In the genomic region with DNA sequence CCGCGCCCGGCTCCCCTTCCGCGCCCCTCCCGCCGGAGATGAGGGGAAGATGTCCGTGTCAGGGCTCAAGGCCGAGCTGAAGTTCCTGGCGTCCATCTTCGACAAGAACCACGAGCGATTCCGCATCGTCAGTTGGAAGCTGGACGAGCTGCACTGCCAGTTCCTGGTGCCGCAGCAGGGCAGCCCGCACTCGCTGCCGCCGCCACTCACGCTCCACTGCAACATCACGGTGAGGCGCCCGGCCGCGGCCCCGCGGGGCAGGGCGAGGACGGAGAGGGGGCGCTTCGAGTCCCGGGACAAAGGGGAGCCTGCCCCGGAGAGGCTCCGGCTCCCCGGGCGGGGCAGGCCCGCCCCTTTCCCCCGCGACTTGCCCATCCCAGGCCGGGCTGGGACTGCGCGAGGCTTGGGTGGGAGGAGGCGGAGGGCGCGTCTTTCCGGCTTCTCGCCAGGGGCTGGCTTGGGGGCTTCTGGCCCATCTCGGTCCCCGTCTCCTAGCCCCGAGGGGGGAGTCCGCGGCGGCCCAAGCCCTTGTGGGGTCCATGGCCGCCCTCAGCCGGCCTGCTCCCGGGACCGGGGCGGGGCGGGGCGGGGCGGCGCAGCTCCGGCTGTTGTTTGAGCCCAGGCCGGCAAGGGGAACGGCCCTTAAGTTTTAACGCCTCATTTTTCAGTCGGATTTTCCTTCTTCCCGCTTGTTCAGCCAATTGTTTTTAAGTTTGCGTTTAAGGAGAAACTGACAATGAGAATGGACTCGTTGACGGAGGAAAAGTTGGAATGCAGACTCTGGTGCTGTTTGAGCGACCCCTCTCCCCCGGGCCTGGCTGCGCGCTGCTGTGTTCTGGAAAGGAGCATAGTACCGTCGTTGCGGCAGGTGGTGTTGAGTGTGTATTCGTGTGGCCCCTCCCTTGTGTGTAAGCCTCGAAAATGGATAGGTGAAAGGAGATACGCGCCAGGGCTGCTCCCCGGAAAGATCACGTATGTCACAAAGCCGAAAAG, we compare ENCODE assay signal across 1 cellular context.
TF ChIP-seq lines count a peak whose summit lies in the region.

No MANE protein-coding gene starts in this region.

TF ChIP-seq in WTC11, 78 proteins besides CTCF, POLR2A, EP300 and RAD21 (continued from another document and continues in another):
- no peak for TF ChIP-seq PRDM15 (CRISPR knock-in tag; IDR thresholded peaks at IDR 0.05)
- no peak for TF ChIP-seq PREB (CRISPR knock-in tag; IDR thresholded peaks at IDR 0.05; ENCODE audit: borderline replicate concordance)
- no peak for TF ChIP-seq SOX15 (CRISPR knock-in tag; IDR thresholded peaks at IDR 0.05)
- TF ChIP-seq EMX1 (CRISPR knock-in tag; IDR thresholded peaks at IDR 0.05), result no peak
- TF ChIP-seq FOXK1 (CRISPR knock-in tag; IDR thresholded peaks at IDR 0.05), result no peak
- TF ChIP-seq MXD4 (CRISPR knock-in tag; IDR thresholded peaks at IDR 0.05; ENCODE audit: borderline replicate concordance), result no peak
- TF ChIP-seq, protein P1, sequence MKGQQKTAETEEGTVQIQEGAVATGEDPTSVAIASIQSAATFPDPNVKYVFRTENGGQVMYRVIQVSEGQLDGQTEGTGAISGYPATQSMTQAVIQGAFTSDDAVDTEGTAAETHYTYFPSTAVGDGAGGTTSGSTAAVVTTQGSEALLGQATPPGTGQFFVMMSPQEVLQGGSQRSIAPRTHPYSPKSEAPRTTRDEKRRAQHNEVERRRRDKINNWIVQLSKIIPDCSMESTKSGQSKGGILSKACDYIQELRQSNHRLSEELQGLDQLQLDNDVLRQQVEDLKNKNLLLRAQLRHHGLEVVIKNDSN (CRISPR knock-in tag; IDR thresholded peaks at IDR 0.05), result no peak
- TF ChIP-seq MYBL2 (CRISPR knock-in tag; IDR thresholded peaks at IDR 0.05), result peak; percentile 14; the same call in 1 of the 2 replicates
- TF ChIP-seq RELA (CRISPR knock-in tag; IDR thresholded peaks at IDR 0.05; ENCODE audit: borderline replicate concordance), result 0 out of 2 replicates have a peak, but pooled peaks have one; percentile 45
- no peak for TF ChIP-seq ETV6 (CRISPR knock-in tag; IDR thresholded peaks at IDR 0.05)
- TF ChIP-seq ZBTB21 (CRISPR knock-in tag; IDR thresholded peaks at IDR 0.05; ENCODE audit: borderline replicate concordance), result no peak
- peak; percentile 64; the same call in 1 of the 2 replicates for TF ChIP-seq ARID4B (CRISPR knock-in tag; IDR thresholded peaks at IDR 0.05; ENCODE audit: borderline replicate concordance)
- TF ChIP-seq, protein P2, sequence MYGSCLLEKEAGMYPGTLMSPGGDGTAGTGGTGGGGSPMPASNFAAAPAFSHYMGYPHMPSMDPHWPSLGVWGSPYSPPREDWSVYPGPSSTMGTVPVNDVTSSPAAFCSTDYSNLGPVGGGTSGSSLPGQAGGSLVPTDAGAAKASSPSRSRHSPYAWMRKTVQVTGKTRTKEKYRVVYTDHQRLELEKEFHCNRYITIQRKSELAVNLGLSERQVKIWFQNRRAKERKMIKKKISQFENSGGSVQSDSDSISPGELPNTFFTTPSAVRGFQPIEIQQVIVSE (CRISPR knock-in tag; IDR thresholded peaks at IDR 0.05; ENCODE audit: borderline replicate concordance), result no peak
- TF ChIP-seq GTF2I (CRISPR knock-in tag; conservative IDR thresholded peaks at IDR 0.05), result no peak
- TF ChIP-seq AFF4 (CRISPR knock-in tag; IDR thresholded peaks at IDR 0.05; ENCODE audit: borderline replicate concordance), result no peak
- peak; percentile 88; the same call in 1 of the 2 replicates for TF ChIP-seq TCF7 (CRISPR knock-in tag; IDR thresholded peaks at IDR 0.05; ENCODE audit: low read depth)
- no peak for TF ChIP-seq HMGA2 (CRISPR knock-in tag; IDR thresholded peaks at IDR 0.05)
- TF ChIP-seq IRF2 (CRISPR knock-in tag; IDR thresholded peaks at IDR 0.05; ENCODE audit: borderline replicate concordance, low read depth), result no peak
- TF ChIP-seq, protein P3, sequence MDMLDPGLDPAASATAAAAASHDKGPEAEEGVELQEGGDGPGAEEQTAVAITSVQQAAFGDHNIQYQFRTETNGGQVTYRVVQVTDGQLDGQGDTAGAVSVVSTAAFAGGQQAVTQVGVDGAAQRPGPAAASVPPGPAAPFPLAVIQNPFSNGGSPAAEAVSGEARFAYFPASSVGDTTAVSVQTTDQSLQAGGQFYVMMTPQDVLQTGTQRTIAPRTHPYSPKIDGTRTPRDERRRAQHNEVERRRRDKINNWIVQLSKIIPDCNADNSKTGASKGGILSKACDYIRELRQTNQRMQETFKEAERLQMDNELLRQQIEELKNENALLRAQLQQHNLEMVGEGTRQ (CRISPR knock-in tag; IDR thresholded peaks at IDR 0.05), result no peak
- no peak for TF ChIP-seq SMAD4 (CRISPR knock-in tag; IDR thresholded peaks at IDR 0.05)
- TF ChIP-seq SP1 (CRISPR knock-in tag; conservative IDR thresholded peaks at IDR 0.05), result peak; percentile 49; the same call in 1 of the 2 replicates
- no peak for TF ChIP-seq ZNF512 (CRISPR knock-in tag; IDR thresholded peaks at IDR 0.05; ENCODE audit: borderline replicate concordance)
- TF ChIP-seq ZNF423 (CRISPR knock-in tag; IDR thresholded peaks at IDR 0.05), result no peak
- TF ChIP-seq, protein P4, sequence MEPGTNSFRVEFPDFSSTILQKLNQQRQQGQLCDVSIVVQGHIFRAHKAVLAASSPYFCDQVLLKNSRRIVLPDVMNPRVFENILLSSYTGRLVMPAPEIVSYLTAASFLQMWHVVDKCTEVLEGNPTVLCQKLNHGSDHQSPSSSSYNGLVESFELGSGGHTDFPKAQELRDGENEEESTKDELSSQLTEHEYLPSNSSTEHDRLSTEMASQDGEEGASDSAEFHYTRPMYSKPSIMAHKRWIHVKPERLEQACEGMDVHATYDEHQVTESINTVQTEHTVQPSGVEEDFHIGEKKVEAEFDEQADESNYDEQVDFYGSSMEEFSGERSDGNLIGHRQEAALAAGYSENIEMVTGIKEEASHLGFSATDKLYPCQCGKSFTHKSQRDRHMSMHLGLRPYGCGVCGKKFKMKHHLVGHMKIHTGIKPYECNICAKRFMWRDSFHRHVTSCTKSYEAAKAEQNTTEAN (CRISPR knock-in tag; IDR thresholded peaks at IDR 0.05), result 0 out of 2 replicates have a peak, but pooled peaks have one; percentile 61
- no peak for TF ChIP-seq OVOL2 (CRISPR knock-in tag; IDR thresholded peaks at IDR 0.05; ENCODE audit: borderline replicate concordance)
- TF ChIP-seq FOXP1 (CRISPR knock-in tag; IDR thresholded peaks at IDR 0.05; ENCODE audit: borderline replicate concordance), result no peak
- TF ChIP-seq, protein P5, sequence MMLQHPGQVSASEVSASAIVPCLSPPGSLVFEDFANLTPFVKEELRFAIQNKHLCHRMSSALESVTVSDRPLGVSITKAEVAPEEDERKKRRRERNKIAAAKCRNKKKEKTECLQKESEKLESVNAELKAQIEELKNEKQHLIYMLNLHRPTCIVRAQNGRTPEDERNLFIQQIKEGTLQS (CRISPR knock-in tag; conservative IDR thresholded peaks at IDR 0.05), result no peak
- TF ChIP-seq, protein P6, sequence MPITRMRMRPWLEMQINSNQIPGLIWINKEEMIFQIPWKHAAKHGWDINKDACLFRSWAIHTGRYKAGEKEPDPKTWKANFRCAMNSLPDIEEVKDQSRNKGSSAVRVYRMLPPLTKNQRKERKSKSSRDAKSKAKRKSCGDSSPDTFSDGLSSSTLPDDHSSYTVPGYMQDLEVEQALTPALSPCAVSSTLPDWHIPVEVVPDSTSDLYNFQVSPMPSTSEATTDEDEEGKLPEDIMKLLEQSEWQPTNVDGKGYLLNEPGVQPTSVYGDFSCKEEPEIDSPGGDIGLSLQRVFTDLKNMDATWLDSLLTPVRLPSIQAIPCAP (CRISPR knock-in tag; IDR thresholded peaks at IDR 0.05), result no peak
